In the genomic region with DNA sequence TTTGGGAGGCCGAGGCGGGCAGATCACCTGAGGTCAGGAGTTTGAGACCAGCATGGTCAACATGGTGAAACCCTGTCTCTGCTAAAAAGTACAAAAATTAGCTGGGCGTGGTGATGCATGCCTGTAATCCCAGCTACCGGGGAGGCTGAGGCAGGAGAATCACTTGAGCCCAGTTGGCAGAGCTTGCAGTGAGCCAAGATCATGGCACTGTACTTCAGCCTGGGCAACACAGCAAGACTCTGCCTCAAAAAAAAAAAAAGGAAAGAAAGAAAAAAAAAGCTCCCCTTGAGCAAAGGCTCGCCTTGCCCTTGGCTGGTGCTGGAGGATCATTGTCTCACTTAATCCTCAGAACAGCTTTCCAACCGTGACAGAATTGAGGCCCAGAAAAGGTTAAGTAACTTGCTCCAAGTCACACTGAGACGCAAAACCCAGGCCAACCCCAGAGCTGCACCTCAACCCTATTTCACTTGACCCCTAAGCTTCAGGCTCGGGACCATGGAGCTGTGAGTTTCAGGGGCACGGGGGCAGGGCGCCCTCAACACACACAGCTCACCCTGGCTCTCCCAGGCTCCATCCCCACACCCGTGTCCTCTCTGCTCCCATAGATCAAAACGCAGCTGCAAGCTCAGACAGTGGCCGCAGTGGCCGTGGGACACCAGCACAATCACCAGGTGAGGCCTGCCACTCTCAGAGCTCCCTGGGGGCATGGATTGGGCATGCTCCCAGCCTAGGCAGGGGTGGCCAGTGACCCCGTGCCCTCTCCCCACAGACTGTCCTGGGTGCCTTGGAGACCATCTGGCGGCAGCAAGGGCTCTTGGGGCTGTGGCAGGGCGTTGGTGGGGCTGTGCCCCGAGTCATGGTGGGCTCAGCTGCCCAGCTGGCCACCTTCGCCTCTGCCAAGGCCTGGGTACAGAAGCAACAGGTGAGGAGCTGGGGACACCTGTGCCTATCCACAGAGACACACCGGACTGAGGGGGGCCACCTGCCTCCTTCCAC, we compare ENCODE assay signal across 1 cellular context.
TF ChIP-seq lines count a peak whose summit lies in the region.

No MANE protein-coding gene starts in this region.

TF ChIP-seq in HepG2, 621 proteins besides CTCF, POLR2A, EP300 and RAD21:
- TF ChIP-seq ZNF567 (CRISPR knock-in tag; IDR thresholded peaks at IDR 0.05; ENCODE audit: borderline replicate concordance) (no peak), ZNF24 (IDR thresholded peaks at IDR 0.05) (no peak), RFX3 (CRISPR knock-in tag; IDR thresholded peaks at IDR 0.05) (no peak), ZNF331 (CRISPR knock-in tag; IDR thresholded peaks at IDR 0.05) (no peak), KDM1A (CRISPR knock-in tag; IDR thresholded peaks at IDR 0.05) (no peak), HNRNPL (IDR thresholded peaks at IDR 0.05; ENCODE audit: low read depth, low read length) (0 out of 2 replicates have a peak, but pooled peaks have one; percentile 62), BHLHE40 (IDR thresholded peaks at IDR 0.05; ENCODE audit: low read length) (no peak), ZNF121 (CRISPR knock-in tag; IDR thresholded peaks at IDR 0.05) (peak; percentile 86), TCF12 (IDR thresholded peaks at IDR 0.05) (no peak), TCF12 (CRISPR knock-in tag; IDR thresholded peaks at IDR 0.05) (no peak), ZNF678 (CRISPR knock-in tag; IDR thresholded peaks at IDR 0.05) (no peak), KDM3A (CRISPR knock-in tag; IDR thresholded peaks at IDR 0.05; ENCODE audit: low read depth) (no peak), NCOR1 (IDR thresholded peaks at IDR 0.05; ENCODE audit: borderline replicate concordance, low read length) (no peak), ZSCAN30 (CRISPR knock-in tag; IDR thresholded peaks at IDR 0.05) (no peak), ZNF468 (CRISPR knock-in tag; IDR thresholded peaks at IDR 0.05) (no peak), ZNF136 (CRISPR knock-in tag; IDR thresholded peaks at IDR 0.05; ENCODE audit: low read depth) (no peak), CBX5 (CRISPR knock-in tag; IDR thresholded peaks at IDR 0.05; ENCODE audit: borderline replicate concordance) (no peak), ZNF850 (CRISPR knock-in tag; conservative IDR thresholded peaks at IDR 0.05) (no peak)
- TF ChIP-seq, protein P1, sequence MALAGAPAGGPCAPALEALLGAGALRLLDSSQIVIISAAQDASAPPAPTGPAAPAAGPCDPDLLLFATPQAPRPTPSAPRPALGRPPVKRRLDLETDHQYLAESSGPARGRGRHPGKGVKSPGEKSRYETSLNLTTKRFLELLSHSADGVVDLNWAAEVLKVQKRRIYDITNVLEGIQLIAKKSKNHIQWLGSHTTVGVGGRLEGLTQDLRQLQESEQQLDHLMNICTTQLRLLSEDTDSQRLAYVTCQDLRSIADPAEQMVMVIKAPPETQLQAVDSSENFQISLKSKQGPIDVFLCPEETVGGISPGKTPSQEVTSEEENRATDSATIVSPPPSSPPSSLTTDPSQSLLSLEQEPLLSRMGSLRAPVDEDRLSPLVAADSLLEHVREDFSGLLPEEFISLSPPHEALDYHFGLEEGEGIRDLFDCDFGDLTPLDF (CRISPR knock-in tag; IDR thresholded peaks at IDR 0.05), result no peak
TF ChIP-seq in HepG2: peak in this region for 2.
